Comparison of ENCODE assay signal across 18 cellular contexts in genomic region chr10:130409931-130410330, GRCh38.
DNase-seq lines count a peak whose midpoint lies in the region; ATAC-seq and TF ChIP-seq lines count a peak whose summit lies in the region.
"Had no signal": no experiment of that assay in that cellular context is flagged by ENCODE, and none has a peak within 500 bp of the region (broad histone marks: within the 10 kb centered on the region; RNA-seq: fewer than 3 reads in every experiment).

No MANE protein-coding gene starts in this region.

- no peak overlapping the region for H3K27ac Mint-ChIP-seq in endodermal cell
- H3K27ac Mint-ChIP-seq: CD4-positive, alpha-beta memory T cell had no signal

- no peak overlapping the region for H3K4me3 Mint-ChIP-seq in endodermal cell
- H3K4me3 Mint-ChIP-seq: CD4-positive, alpha-beta memory T cell had no signal

- H3K79me2 ChIP-seq in neural cell (replicated peaks; ENCODE audit: insufficient read depth, low read length) = no peaks in the 10 kb centered on the region

- DNase-seq in cardiac septum (ENCODE audit: low spot score) = peak; percentile 70
- DNase-seq in right cardiac atrium = no peak
- peak; percentile 32 for DNase-seq in endodermal cell
- DNase-seq in vagina (ENCODE audit: extremely low spot score in 2 of 2) = peak; percentile 42 to 61
- DNase-seq in T-helper 9 cell = no peak
- no peak for DNase-seq in 8988T
- DNase-seq in neuronal stem cell (ENCODE audit: low spot score) = no peak
- DNase-seq: BE2C; CD4-positive, alpha-beta memory T cell; DMS153; DMS79 treated with DMSO at 0.1 percent for 48 hours; EL; GDM1 had no signal

- H4K91ac ChIP-seq in neuronal stem cell (ENCODE audit: low read depth, low read length, poor library complexity) = no peak overlapping the region

- H3K4me1 Mint-ChIP-seq in endodermal cell = peaks cover 5% of the 10 kb centered on the region
- H3K4me1 Mint-ChIP-seq: CD4-positive, alpha-beta memory T cell had no signal

- no peak for TF ChIP-seq EP300 in neural cell (conservative IDR thresholded peaks at IDR 0.05; ENCODE audit: poor library complexity, severe bottlenecking)

- H2BK120ac ChIP-seq in neuronal stem cell (ENCODE audit: low read depth, low read length) = no peak overlapping the region

- H3K4me3 ChIP-seq in right cardiac atrium (ENCODE audit: low read length) = no peak overlapping the region
- no peak overlapping the region for H3K4me3 ChIP-seq in endodermal cell (ENCODE audit: low read length)
- no peak overlapping the region for H3K4me3 ChIP-seq in neural cell (ENCODE audit: low read length)
- no peak overlapping the region for H3K4me3 ChIP-seq in vagina
- no peak overlapping the region for H3K4me3 ChIP-seq in neuronal stem cell (ENCODE audit: low read length in 2 of 2)
- H3K4me3 ChIP-seq: A549 had no signal

- intact Hi-C loops in cardiac septum (cut with DNase I) = no loop called here
- intact Hi-C loops in right cardiac atrium (cut with DNase I) = no loop called here
- intact Hi-C loops in vagina (cut with DNase I) = no loop called here

- H3K9me3 Mint-ChIP-seq in endodermal cell = no peaks in the 10 kb centered on the region

- no peak overlapping the region for H3K14ac ChIP-seq in neuronal stem cell (ENCODE audit: low read length)

- TF ChIP-seq CTCF in endodermal cell (conservative IDR thresholded peaks at IDR 0.05) (no peak), neural cell (IDR thresholded peaks at IDR 0.05; ENCODE audit: poor library complexity, severe bottlenecking) (no peak), vagina (IDR thresholded peaks at IDR 0.05) (no peak)

- no peak overlapping the region for H4K8ac ChIP-seq in neuronal stem cell (ENCODE audit: low read depth, low read length)

- no peak overlapping the region for H3K18ac ChIP-seq in neuronal stem cell (ENCODE audit: low read length)

- no peaks in the 10 kb centered on the region for H3K9me2 ChIP-seq in neural cell (ENCODE audit: insufficient read depth, low read length)

- TF ChIP-seq POLR2A in vagina (IDR thresholded peaks at IDR 0.05) = no peak

- no peaks in the 10 kb centered on the region for H3K79me1 ChIP-seq in neuronal stem cell (ENCODE audit: low read depth, low read length)

- TF ChIP-seq RAD21 in neural cell (conservative IDR thresholded peaks at IDR 0.05) = no peak

- H3K27me3 Mint-ChIP-seq in endodermal cell (ENCODE audit: insufficient read depth) = peaks cover 7% of the 10 kb centered on the region
- H3K27me3 Mint-ChIP-seq: CD4-positive, alpha-beta memory T cell had no signal

- H3K36me3 ChIP-seq in endodermal cell (ENCODE audit: control insufficient read depth, insufficient read depth, low read length) (no peaks in the 10 kb centered on the region), neural cell (ENCODE audit: insufficient read depth, low read length) (no peaks in the 10 kb centered on the region), vagina (no peaks in the 10 kb centered on the region), neuronal stem cell (replicated peaks in 1 of 2; ENCODE audit: control insufficient read depth in 2 of 2, insufficient read depth in 2 of 2, low read length in 2 of 2) (no peaks in the 10 kb centered on the region)
- H3K36me3 ChIP-seq: BE2C had no signal

- no peaks in the 10 kb centered on the region for H4K20me1 ChIP-seq in neural cell (ENCODE audit: insufficient read depth)

- no peaks in the 10 kb centered on the region for H3K4me1 ChIP-seq in right cardiac atrium (ENCODE audit: control insufficient read depth, insufficient read depth, low read length)
- no peaks in the 10 kb centered on the region for H3K4me1 ChIP-seq in endodermal cell (ENCODE audit: control insufficient read depth, insufficient read depth, low read length)
- H3K4me1 ChIP-seq in vagina = no peaks in the 10 kb centered on the region
- peaks cover 0 to 5% of the 10 kb centered on the region in 2 donors for H3K4me1 ChIP-seq in neuronal stem cell (ENCODE audit: control insufficient read depth in 2 of 2, insufficient read depth in 1 of 2, low read depth in 1 of 2, low read length in 2 of 2)
- H3K4me1 ChIP-seq: A549, BE2C had no signal

- H3K9ac ChIP-seq in endodermal cell (ENCODE audit: extremely low read depth, low read length, poor library complexity, severe bottlenecking) (no peak overlapping the region), neural cell (ENCODE audit: low read length) (no peak overlapping the region), neuronal stem cell (ENCODE audit: low read depth, low read length, poor library complexity) (no peak overlapping the region)

- H2AFZ ChIP-seq in neural cell (ENCODE audit: low read depth, low read length) (no peak overlapping the region), neuronal stem cell (ENCODE audit: low read length) (no peak overlapping the region)

- H3K4me2 ChIP-seq in neural cell (ENCODE audit: low read length) (no peak overlapping the region), neuronal stem cell (ENCODE audit: insufficient read depth, low read length, poor library complexity, severe bottlenecking) (no peak overlapping the region)
- H3K4me2 ChIP-seq: A549 had no signal

- no peak overlapping the region for H3K23ac ChIP-seq in neuronal stem cell (ENCODE audit: low read depth, low read length, poor library complexity)

- H2BK5ac ChIP-seq in neuronal stem cell (ENCODE audit: low read length) = no peak overlapping the region

- no peaks in the 10 kb centered on the region for H3F3A ChIP-seq in neural cell (ENCODE audit: insufficient read depth, low read length, poor library complexity, severe bottlenecking)

- H3K36me3 Mint-ChIP-seq in endodermal cell (ENCODE audit: low read depth) = no peaks in the 10 kb centered on the region
- H3K36me3 Mint-ChIP-seq: CD4-positive, alpha-beta memory T cell had no signal

- WGBS in right cardiac atrium = 38% methylated on average over 10 of the region's 10 CpGs
- 86 to 89% methylated on average over 6 to 10 of the region's 10 CpGs for WGBS in endodermal cell (ENCODE audit: insufficient coverage in 1 of 2, insufficient read length in 1 of 2), 2 experiments
- no CpG with 5 or more reads among the region's 10 CpGs for WGBS in neuronal stem cell (ENCODE audit: extremely low coverage in 2 of 2, insufficient read length in 2 of 2, insufficient replicate concordance in 1 of 2), 2 donors

- H2AK5ac ChIP-seq in neuronal stem cell (ENCODE audit: low read depth, low read length) = no peak overlapping the region

- no peak overlapping the region for H3K4ac ChIP-seq in neuronal stem cell (ENCODE audit: low read length)

- no peaks in the 10 kb centered on the region for H3K27me3 ChIP-seq in right cardiac atrium (ENCODE audit: control insufficient read depth, insufficient read depth)
- no peaks in the 10 kb centered on the region for H3K27me3 ChIP-seq in endodermal cell (ENCODE audit: control insufficient read depth, insufficient read depth, low read length, poor library complexity, severe bottlenecking)
- H3K27me3 ChIP-seq in neural cell (ENCODE audit: insufficient read depth, low read depth, low read length) = no peaks in the 10 kb centered on the region
- H3K27me3 ChIP-seq in vagina = no peaks in the 10 kb centered on the region
- H3K27me3 ChIP-seq in neuronal stem cell (ENCODE audit: control insufficient read depth in 3 of 3, insufficient read depth in 3 of 3, low read depth in 1 of 3, low read length in 3 of 3) = no peaks in the 10 kb centered on the region
- H3K27me3 ChIP-seq: BE2C had no signal

- H3K9me3 ChIP-seq in right cardiac atrium (ENCODE audit: control insufficient read depth, low read length) (no peaks in the 10 kb centered on the region), endodermal cell (ENCODE audit: control insufficient read depth, low read length) (no peaks in the 10 kb centered on the region), neural cell (ENCODE audit: low read length) (no peaks in the 10 kb centered on the region), vagina (no peaks in the 10 kb centered on the region), neuronal stem cell (replicated peaks in 1 of 2; ENCODE audit: control insufficient read depth in 2 of 2, insufficient read depth in 1 of 2, low read depth in 1 of 2, low read length in 2 of 2) (peaks cover 0 to 2% of the 10 kb centered on the region in 2 donors)
- H3K9me3 ChIP-seq: A549, BE2C had no signal

- no peak for ATAC-seq in right cardiac atrium
- ATAC-seq: A549, HCT116 had no signal

- no peak overlapping the region for H3K27ac ChIP-seq in right cardiac atrium (ENCODE audit: low read length)
- H3K27ac ChIP-seq in endodermal cell (ENCODE audit: low read depth, low read length) = no peak overlapping the region
- H3K27ac ChIP-seq in neural cell (ENCODE audit: low read length) = peak overlapping the region; percentile 26
- no peak overlapping the region for H3K27ac ChIP-seq in vagina
- no peak overlapping the region for H3K27ac ChIP-seq in neuronal stem cell (replicated peaks; ENCODE audit: low read length)
- H3K27ac ChIP-seq: A549, C4-2B, HL-60 had no signal

- H2BK12ac ChIP-seq in neuronal stem cell (ENCODE audit: low read length) = no peak overlapping the region

- H2BK15ac ChIP-seq in neuronal stem cell (ENCODE audit: low read length) = no peak overlapping the region

TF ChIP-seq in neural cell, 6 proteins besides CTCF, POLR2A, EP300 and RAD21 (continues in another document):
- TF ChIP-seq TAF1 (IDR thresholded peaks at IDR 0.05; ENCODE audit: low read depth) (no peak), MXI1 (conservative IDR thresholded peaks at IDR 0.05; ENCODE audit: poor library complexity, severe bottlenecking) (no peak), SMC3 (conservative IDR thresholded peaks at IDR 0.05; ENCODE audit: poor library complexity) (no peak), EZH2 (IDR thresholded peaks at IDR 0.05; ENCODE audit: borderline replicate concordance, insufficient read depth, low read length, poor library complexity, severe bottlenecking) (no peak), POLR2AphosphoS5 (IDR thresholded peaks at IDR 0.05) (no peak)

Comparison
In these comparisons a context has a peak if more than half of its experiments do, and no peak if none do; other contexts are left out.
1. DNase-seq: peak in cardiac septum (single experiment), endodermal cell (single experiment) and vagina (2 of 2); none in right cardiac atrium (0 of 3), T-helper 9 cell (single experiment), 8988T (single experiment) and neuronal stem cell (single experiment).